In genomic region chr21:38136201-38136600, GRCh38 we compare ENCODE assay signal across 25 cellular contexts.
A peak's percentile ranks its signal among the peaks of the same experiment; 100 is the strongest.
DNase-seq lines count a peak whose midpoint lies in the region; ATAC-seq and TF ChIP-seq lines count a peak whose summit lies in the region.
"Had no signal": no experiment of that assay in that cellular context is flagged by ENCODE, and none has a peak within 500 bp of the region (broad histone marks: within the 10 kb centered on the region; RNA-seq: fewer than 3 reads in every experiment).

No MANE protein-coding gene starts in this region.

- H3K4me3 ChIP-seq in epithelial cell of esophagus (ENCODE audit: low read length) (no peak overlapping the region), prostate gland (no peak overlapping the region)
- H3K4me3 ChIP-seq: sigmoid colon, tibial nerve had no signal

- no peak for TF ChIP-seq POLR2A in prostate gland (IDR thresholded peaks at IDR 0.05)

- no peak for TF ChIP-seq CTCF in HFFc6 (IDR thresholded peaks at IDR 0.05)
- TF ChIP-seq CTCF in epithelial cell of esophagus (IDR thresholded peaks at IDR 0.05; ENCODE audit: insufficient read depth, low read depth, low read length, missing control alignments): no peak
- no peak for TF ChIP-seq CTCF in prostate gland (IDR thresholded peaks at IDR 0.05)

- H3K36me3 Mint-ChIP-seq in HFFc6 (ENCODE audit: low read depth): no peaks in the 10 kb centered on the region
- H3K36me3 Mint-ChIP-seq: memory B cell; naive thymus-derived CD8-positive, alpha-beta T cell; stimulated activated naive B cell treated with anti-CD40 and anti-IgM and Interleukin-4, amounts not matched to agents 10 μg/mL and 1 μg/mL and 100 μg/mL, for 72 hours had no signal

- no peaks in the 10 kb centered on the region for H3K36me3 ChIP-seq in prostate gland
- H3K36me3 ChIP-seq: sigmoid colon, tibial nerve had no signal

- intact Hi-C loops in prostate gland (cut with DNase I): no loop called here

- no peak overlapping the region for H3K27ac ChIP-seq in prostate gland
- H3K27ac ChIP-seq: parathyroid adenoma, sigmoid colon, tibial nerve had no signal

- H3K4me1 ChIP-seq in prostate gland (replicated peaks): no peaks in the 10 kb centered on the region
- H3K4me1 ChIP-seq: parathyroid adenoma, sigmoid colon had no signal

- peak; percentile 50 for DNase-seq in HFFc6
- peak; percentile 17 for DNase-seq in NCI-H446 treated with DMSO at 0.1 percent for 48 hours (lab: John Stamatoyannopoulos, UW)
- peak; percentile 36 for DNase-seq in epithelial cell of esophagus (ENCODE audit: low read depth)
- peak; percentile 65 for DNase-seq in prostate gland (ENCODE audit: low spot score)
- no peak for DNase-seq in COLO668 (lab: John Stamatoyannopoulos, UW; ENCODE audit: unreplicated experiment)
- DNase-seq in NK-92 (lab: John Stamatoyannopoulos, UW; ENCODE audit: unreplicated experiment): no peak
- DNase-seq: activated CD4-positive, alpha-beta T cell treated with anti-CD3 and anti-CD28 coated beads, Interleukin-2, amount 50 U/mL, for 1 hour; activated CD8-positive, alpha-beta memory T cell treated with anti-CD3 and anti-CD28 coated beads, Interleukin-2, amount 50 U/mL, for 48 hours; activated effector memory CD4-positive, alpha-beta T cell treated with anti-CD3 and anti-CD28 coated beads, Interleukin-2, amount 50 U/mL, for 16 hours; COR-L47; effector memory CD8-positive, alpha-beta T cell; GOT3; hippocampal formation; KG1; kidney; naive thymus-derived CD8-positive, alpha-beta T cell; NCI-H1048; Right ventricle myocardium superior; sigmoid colon; stimulated activated naive B cell treated with anti-CD40 and anti-IgM and Interleukin-4, amounts not matched to agents 10 μg/mL and 1 μg/mL and 100 μg/mL, for 72 hours had no signal

- no peak overlapping the region for H3K27ac Mint-ChIP-seq in HFFc6
- H3K27ac Mint-ChIP-seq: B cell; effector memory CD8-positive, alpha-beta T cell; memory B cell; naive thymus-derived CD8-positive, alpha-beta T cell; stimulated activated naive B cell treated with anti-CD40 and anti-IgM and Interleukin-4, amounts not matched to agents 10 μg/mL and 1 μg/mL and 100 μg/mL, for 72 hours had no signal

- no peaks in the 10 kb centered on the region for H3K27me3 ChIP-seq in prostate gland (replicated peaks; ENCODE audit: insufficient read depth)
- H3K27me3 ChIP-seq: tibial nerve had no signal

- no peak for ATAC-seq in GM21825 (IDR thresholded peaks at IDR 0.05; ENCODE audit: unreplicated experiment)
- ATAC-seq: effector memory CD8-positive, alpha-beta T cell; naive thymus-derived CD8-positive, alpha-beta T cell; stimulated activated naive B cell treated with anti-CD40 and anti-IgM and Interleukin-4, amounts not matched to agents 10 μg/mL and 1 μg/mL and 100 μg/mL, for 72 hours had no signal

- no peak overlapping the region for H3K4me3 Mint-ChIP-seq in HFFc6
- H3K4me3 Mint-ChIP-seq: B cell; effector memory CD8-positive, alpha-beta T cell; memory B cell; naive thymus-derived CD8-positive, alpha-beta T cell; stimulated activated naive B cell treated with anti-CD40 and anti-IgM and Interleukin-4, amounts not matched to agents 10 μg/mL and 1 μg/mL and 100 μg/mL, for 72 hours had no signal

- no peaks in the 10 kb centered on the region for H3K9me3 ChIP-seq in prostate gland
- H3K9me3 ChIP-seq: sigmoid colon, tibial nerve had no signal

- H3K27me3 Mint-ChIP-seq in HFFc6 (ENCODE audit: insufficient read depth): peaks cover 7% of the 10 kb centered on the region; the same call in 1 of the 2 replicates

- H3K9me3 Mint-ChIP-seq in HFFc6: no peaks in the 10 kb centered on the region
- H3K9me3 Mint-ChIP-seq: effector memory CD8-positive, alpha-beta T cell; memory B cell; naive thymus-derived CD8-positive, alpha-beta T cell had no signal

- peaks cover 16% of the 10 kb centered on the region for H3K4me1 Mint-ChIP-seq in HFFc6 (ENCODE audit: low read depth)
- H3K4me1 Mint-ChIP-seq: B cell; memory B cell; naive thymus-derived CD8-positive, alpha-beta T cell; stimulated activated naive B cell treated with anti-CD40 and anti-IgM and Interleukin-4, amounts not matched to agents 10 μg/mL and 1 μg/mL and 100 μg/mL, for 72 hours had no signal

Comparison
In these comparisons a context has a peak if more than half of its experiments do, and no peak if none do; other contexts are left out.
1. DNase-seq: peak in HFFc6 (single experiment), NCI-H446 treated with DMSO at 0.1 percent for 48 hours (single experiment), epithelial cell of esophagus (single experiment) and prostate gland (single experiment); none in COLO668 (single experiment) and NK-92 (single experiment).